ENCODE assay signal across 23 cellular contexts in genomic region chr15:42448281-42448680, GRCh38.
"Had no signal": no experiment of that assay in that cellular context is flagged by ENCODE, and none has a peak within 500 bp of the region (broad histone marks: within the 10 kb centered on the region; RNA-seq: fewer than 3 reads in every experiment).

No MANE protein-coding gene starts in this region.

- H3K27me3 ChIP-seq: esophagus squamous epithelium, neural progenitor cell, right lobe of liver, suprapubic skin, thyroid gland had no signal

- H3K9me3 ChIP-seq: esophagus squamous epithelium, prostate gland, right lobe of liver, suprapubic skin, thyroid gland had no signal

- H3K4me3 ChIP-seq: coronary artery, esophagus squamous epithelium, lung, neural progenitor cell, prostate gland, right lobe of liver, smooth muscle cell, suprapubic skin, thyroid gland had no signal

- H3K27ac ChIP-seq: coronary artery, esophagus squamous epithelium, neural progenitor cell, prostate gland, right lobe of liver, suprapubic skin, thyroid gland had no signal

- ATAC-seq: natural killer cell treated with Interleukin-12 subunit alpha and Interleukin-12 subunit beta and Interleukin-15 and Interleukin-18, amount 100 ng/mL, for 72 hours; right lobe of liver; stimulated activated naive CD8-positive, alpha-beta T cell treated with anti-CD3 and anti-CD28 coated beads, Interleukin-15, amount 100 ng/mL, for 72 hours had no signal

- DNase-seq: central memory CD4-positive, alpha-beta T cell; dermis blood vessel endothelial cell; effector memory CD4-positive, alpha-beta T cell; erythroblast; esophagus squamous epithelium; foreskin melanocyte; naive B cell; right lobe of liver; stimulated activated CD4-positive, alpha-beta T cell treated with anti-CD3 and anti-CD28 coated beads, Interleukin-12 subunit alpha, Interleukin-12 subunit beta, amount 100 ng/mL, for 4 hours; stimulated activated CD4-positive, alpha-beta T cell treated with anti-CD3 and anti-CD28 coated beads, Interleukin-1b, Interleukin-23, amount 100 ng/mL, for 48 hours; stimulated activated CD4-positive, alpha-beta T cell treated with anti-CD3 and anti-CD28 coated beads, Interleukin-4, amount 100 ng/mL, for 1 hour; stimulated activated CD8-positive, alpha-beta memory T cell treated with anti-CD3 and anti-CD28 coated beads, Interleukin-4, amount 100 ng/mL, for 48 hours; stimulated activated naive CD4-positive, alpha-beta T cell; stimulated activated naive CD8-positive, alpha-beta T cell treated with anti-CD3 and anti-CD28 coated beads, Interleukin-15, amount 100 ng/mL, for 72 hours; thyroid gland; trophoblast cell had no signal

- H3K4me1 ChIP-seq: neural progenitor cell, prostate gland, right lobe of liver, thyroid gland had no signal
